ENCODE assay signal across 30 cellular contexts in genomic region chr5:14017904-14018303, GRCh38.
"Had no signal": no experiment of that assay in that cellular context is flagged by ENCODE, and none has a peak within 500 bp of the region (broad histone marks: within the 10 kb centered on the region; RNA-seq: fewer than 3 reads in every experiment).

No MANE protein-coding gene starts in this region.

- H3K36me3 Mint-ChIP-seq: activated CD4-positive, alpha-beta memory T cell treated with anti-CD3 and anti-CD28 coated beads for 36 hours; natural killer cell; neural progenitor cell had no signal

- FAIRE-seq: astrocyte had no signal

- H3K27ac ChIP-seq: foreskin keratinocyte, heart left ventricle, lower lobe of right lung, neural progenitor cell, suprapubic skin, tibial artery, upper lobe of right lung had no signal

- ATAC-seq: activated T-helper 17 cell treated with anti-CD3 and anti-CD28 coated beads, Interleukin-2, amount 50 U/mL, for 72 hours; esophagus mucosa; foreskin keratinocyte; heart left ventricle; left lobe of liver; lower lobe of right lung; natural killer cell; right cardiac atrium; upper lobe of right lung had no signal

- H3K27me3 ChIP-seq: foreskin keratinocyte, heart left ventricle, neural progenitor cell, suprapubic skin, tibial artery had no signal

- DNase-seq: activated CD4-positive, alpha-beta memory T cell treated with anti-CD3 and anti-CD28 coated beads for 36 hours; activated CD4-positive, alpha-beta T cell treated with anti-CD3 and anti-CD28 coated beads, Interleukin-2, amount 10 ng/mL, durations not matched to agents 24 days and 14 days; activated CD4-positive, CD25-positive, alpha-beta regulatory T cell treated with anti-CD3 and anti-CD28 coated beads, Interleukin-2, amount 50 U/mL, for 72 hours; activated CD8-positive, alpha-beta memory T cell treated with anti-CD3 and anti-CD28 coated beads, Interleukin-2, amount 50 U/mL, for 48 hours; activated gamma-delta T cell treated with Interleukin-2 at 50 U/mL for 16 hours; activated naive CD4-positive, alpha-beta T cell treated with anti-CD3 and anti-CD28 coated beads, Interleukin-2, amount 50 U/mL, for 16 hours; activated T-cell treated with anti-CD3 and anti-CD28 coated beads, Interleukin-2, amount 50 U/mL, for 24 hours; amniotic stem cell; central memory CD4-positive, alpha-beta T cell; endodermal cell; foreskin keratinocyte; heart left ventricle; hypothalamus; lower lobe of right lung; mesenchymal stem cell; natural killer cell; posterior cingulate gyrus; right cardiac atrium; stimulated activated CD4-positive, alpha-beta T cell treated with anti-CD3 and anti-CD28 coated beads, Interleukin-15, amount 100 ng/mL, for 24 hours; stimulated activated CD4-positive, alpha-beta T cell treated with anti-CD3 and anti-CD28 coated beads, Interleukin-2, amount 100 ng/mL, for 24 hours; stimulated activated naive CD4-positive, alpha-beta T cell; tibial artery; upper lobe of right lung had no signal

- H3K9me3 ChIP-seq: lower lobe of right lung, suprapubic skin, tibial artery, upper lobe of right lung had no signal

- H3K4me1 Mint-ChIP-seq: activated CD4-positive, alpha-beta T cell treated with anti-CD3 and anti-CD28 coated beads, Interleukin-2, amount 10 ng/mL, durations not matched to agents 24 days and 14 days; activated T-helper 17 cell treated with anti-CD3 and anti-CD28 coated beads, Interleukin-2, amount 50 U/mL, for 72 hours; endodermal cell; natural killer cell; neural progenitor cell had no signal

- H2AFZ ChIP-seq: neural progenitor cell had no signal

- H3K4me2 ChIP-seq: neural progenitor cell had no signal

- H3K9me3 Mint-ChIP-seq: activated CD4-positive, alpha-beta T cell treated with anti-CD3 and anti-CD28 coated beads, Interleukin-2, amount 10 ng/mL, durations not matched to agents 24 days and 14 days; activated T-cell treated with anti-CD3 and anti-CD28 coated beads, Interleukin-2, amount 50 U/mL, for 24 hours; dendritic cell treated with granulocyte-macrophage colony-stimulating factor and Interleukin-4, amounts not matched to agents 40 ng/mL and 50 ng/mL, for 4 days; natural killer cell had no signal

- H3K9ac ChIP-seq: neural progenitor cell had no signal

- H3K4me3 Mint-ChIP-seq: activated CD4-positive, alpha-beta memory T cell treated with anti-CD3 and anti-CD28 coated beads for 36 hours; activated CD4-positive, alpha-beta T cell treated with anti-CD3 and anti-CD28 coated beads, Interleukin-2, amount 10 ng/mL, durations not matched to agents 24 days and 14 days; activated T-cell treated with anti-CD3 and anti-CD28 coated beads, Interleukin-2, amount 50 U/mL, for 24 hours; activated T-helper 17 cell treated with anti-CD3 and anti-CD28 coated beads, Interleukin-2, amount 50 U/mL, for 72 hours; dendritic cell treated with granulocyte-macrophage colony-stimulating factor and Interleukin-4, amounts not matched to agents 40 ng/mL and 50 ng/mL, for 4 days; endodermal cell; natural killer cell; neural progenitor cell had no signal

- H3K4me3 ChIP-seq: heart left ventricle, lower lobe of right lung, neural progenitor cell, suprapubic skin, tibial artery, upper lobe of right lung had no signal

- H3K27ac Mint-ChIP-seq: activated CD4-positive, alpha-beta memory T cell treated with anti-CD3 and anti-CD28 coated beads for 36 hours; activated CD4-positive, alpha-beta T cell treated with anti-CD3 and anti-CD28 coated beads, Interleukin-2, amount 10 ng/mL, durations not matched to agents 24 days and 14 days; activated T-cell treated with anti-CD3 and anti-CD28 coated beads, Interleukin-2, amount 50 U/mL, for 24 hours; activated T-helper 17 cell treated with anti-CD3 and anti-CD28 coated beads, Interleukin-2, amount 50 U/mL, for 72 hours; dendritic cell treated with granulocyte-macrophage colony-stimulating factor and Interleukin-4, amounts not matched to agents 40 ng/mL and 50 ng/mL, for 4 days; endodermal cell; natural killer cell; neural progenitor cell had no signal

- H3K36me3 ChIP-seq: heart left ventricle, lower lobe of right lung, neural progenitor cell, suprapubic skin, tibial artery, upper lobe of right lung had no signal

- H3K4me1 ChIP-seq: foreskin keratinocyte, heart left ventricle, lower lobe of right lung, neural progenitor cell, suprapubic skin, tibial artery, upper lobe of right lung had no signal
